ENCODE assay signal across 9 cellular contexts in genomic region chr17:44636562-44636961, GRCh38. TPM values are rescaled to one million over a fixed set of nuclear protein-coding genes. Genes with fewer than 3 reads are reported as not detected.
A peak's percentile ranks its signal among the peaks of the same experiment; 100 is the strongest.
DNase-seq lines count a peak whose midpoint lies in the region; ATAC-seq, FAIRE-seq and TF ChIP-seq lines count a peak whose summit lies in the region.
"Had no signal": no experiment of that assay in that cellular context is flagged by ENCODE, and none has a peak within 500 bp of the region (broad histone marks: within the 10 kb centered on the region; RNA-seq: fewer than 3 reads in every experiment).

No MANE protein-coding gene starts in this region.

- peak; percentile 41 for TF ChIP-seq CTCF in AG09309 (IDR thresholded peaks at IDR 0.05; ENCODE audit: control insufficient read depth, insufficient read depth, low read depth, low read length, missing control alignments)
- TF ChIP-seq CTCF in RWPE1 (conservative IDR thresholded peaks at IDR 0.05; ENCODE audit: low read depth): peak; percentile 41; the same call in 1 of the 2 replicates
- TF ChIP-seq CTCF in thoracic aorta (IDR thresholded peaks at IDR 0.05): peak; percentile 49

- H3K4me3 ChIP-seq in AG09309 (ENCODE audit: control insufficient read depth, low read depth, low read length) (no peak overlapping the region), thoracic aorta (no peak overlapping the region)

- POLR2A ChIA-PET in RWPE1 (lab: Yijun Ruan, JAX; ENCODE audit: low non-redundant PET): no interaction called here

- no peaks in the 10 kb centered on the region for H3K4me1 ChIP-seq in thoracic aorta (ENCODE audit: control insufficient read depth in 1 of 2, low read depth in 2 of 2)

- DNase-seq in AG09309 (ENCODE audit: low read depth): peak; percentile 45
- peak; percentile 11 for DNase-seq in HS-27A (ENCODE audit: low read depth)
- peak; percentile 51 for DNase-seq in RWPE1 (ENCODE audit: low spot score)
- peak in 1 of 2 donors; percentile 36 for DNase-seq in frontal cortex (ENCODE audit: low spot score in 2 of 2)
- no peak for DNase-seq in thoracic aorta (ENCODE audit: low spot score)
- no peak for DNase-seq in stimulated activated CD4-positive, alpha-beta T cell treated with anti-CD3 and anti-CD28 coated beads, Interleukin-4, amount 100 ng/mL, for 4 hours

- ATAC-seq in thoracic aorta (ENCODE audit: insufficient number of reproducible peaks, low FRiP score, low read depth) (no peak), HG02571 (IDR thresholded peaks at IDR 0.05; ENCODE audit: unreplicated experiment) (no peak), GM18867 (IDR thresholded peaks at IDR 0.05; ENCODE audit: unreplicated experiment) (no peak)

- peak; percentile 28 for FAIRE-seq in frontal cortex (lab: Jason Lieb, UNC)

- H3K9me3 ChIP-seq in thoracic aorta: no peaks in the 10 kb centered on the region

- no peaks in the 10 kb centered on the region for H3K27me3 ChIP-seq in thoracic aorta (replicated peaks; ENCODE audit: insufficient read depth)

- no peak overlapping the region for H3K27ac ChIP-seq in RWPE1
- no peak overlapping the region for H3K27ac ChIP-seq in thoracic aorta

- no peaks in the 10 kb centered on the region for H3K36me3 ChIP-seq in thoracic aorta

- CTCF ChIA-PET in RWPE1 (lab: Yijun Ruan, JAX): interaction anchor here (0.6 to 2.6 kb wide), 5 partner anchors 14 to 154 kb away, joined by 3 to 33 read pairs (median 4); partner anchors contain the start of gene FZD2

RNA-seq across cellular contexts. Expression of gene MEIOC, which starts 19.7 kb away (rescaled TPM):
- 0.41 TPM for total RNA-seq in frontal cortex
- total RNA-seq in thoracic aorta: not detected
- total RNA-seq: dermis microvascular lymphatic vessel endothelial cell had no signal

RNA-seq across cellular contexts. Expression of gene CCDC43, which starts 53.0 kb away (rescaled TPM):
- total RNA-seq in frontal cortex (43.6 TPM), thoracic aorta (10 to 100 TPM in 1 of 2 donors, 1 to 10 TPM in 1; 8.0 to 18.8 TPM)

Comparison
In these comparisons a context has a peak if more than half of its experiments do, and no peak if none do; other contexts are left out.
1. DNase-seq: peak in AG09309 (single experiment), HS-27A (single experiment) and RWPE1 (single experiment); none in thoracic aorta (single experiment) and stimulated activated CD4-positive, alpha-beta T cell treated with anti-CD3 and anti-CD28 coated beads, Interleukin-4, amount 100 ng/mL, for 4 hours (0 of 2).
2. Peak in every context shown above with its lines, with median percentiles within 50 percentile points of each other: CTCF ChIP-seq.